In the genomic region with DNA sequence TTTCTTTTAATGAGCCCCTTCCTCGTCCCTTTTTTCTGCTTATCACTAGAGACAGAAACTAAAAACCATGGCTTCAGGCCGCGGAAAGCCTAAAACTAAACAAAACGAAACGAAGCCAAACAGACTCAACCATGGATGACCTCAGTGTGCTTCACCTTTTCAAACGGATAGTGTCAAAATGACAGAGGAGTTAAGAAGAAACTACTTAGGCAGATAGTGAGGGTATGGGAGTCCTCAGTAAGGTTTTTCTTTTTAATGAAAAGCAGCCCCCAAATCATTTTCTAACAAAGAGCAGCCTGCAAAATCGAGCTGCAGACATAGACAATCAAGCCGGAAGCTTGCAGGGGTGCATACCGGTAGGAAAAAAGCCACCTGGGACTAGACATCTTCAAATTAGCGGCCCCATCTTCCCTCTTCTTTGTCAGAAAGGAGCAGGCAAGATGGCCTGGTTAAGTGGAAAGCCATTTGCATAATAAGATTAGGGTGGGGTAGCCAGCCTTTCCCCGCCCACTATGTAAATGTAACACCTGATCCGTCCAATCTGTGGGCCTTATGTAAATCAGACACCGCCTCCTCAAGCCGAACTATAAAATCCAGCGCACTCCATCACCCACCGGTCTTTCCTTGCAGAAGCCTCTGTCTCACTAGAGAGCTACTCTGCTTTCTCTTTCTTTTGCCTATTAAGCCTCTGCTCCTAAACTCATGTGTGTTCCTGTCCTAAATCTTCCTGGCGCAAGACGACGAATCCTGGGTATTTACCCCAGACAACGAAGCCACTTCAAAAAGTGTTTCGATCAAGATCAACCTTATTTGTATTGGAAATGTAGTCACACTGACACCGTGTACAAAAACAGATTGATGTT, we compare ENCODE assay signal across 1 cellular context.
TF ChIP-seq lines count a peak whose summit lies in the region.

No MANE protein-coding gene starts in this region.

TF ChIP-seq in K562, 482 proteins besides CTCF, POLR2A, EP300 and RAD21 (continued from another document and continues in another):
- TF ChIP-seq, protein P1, sequence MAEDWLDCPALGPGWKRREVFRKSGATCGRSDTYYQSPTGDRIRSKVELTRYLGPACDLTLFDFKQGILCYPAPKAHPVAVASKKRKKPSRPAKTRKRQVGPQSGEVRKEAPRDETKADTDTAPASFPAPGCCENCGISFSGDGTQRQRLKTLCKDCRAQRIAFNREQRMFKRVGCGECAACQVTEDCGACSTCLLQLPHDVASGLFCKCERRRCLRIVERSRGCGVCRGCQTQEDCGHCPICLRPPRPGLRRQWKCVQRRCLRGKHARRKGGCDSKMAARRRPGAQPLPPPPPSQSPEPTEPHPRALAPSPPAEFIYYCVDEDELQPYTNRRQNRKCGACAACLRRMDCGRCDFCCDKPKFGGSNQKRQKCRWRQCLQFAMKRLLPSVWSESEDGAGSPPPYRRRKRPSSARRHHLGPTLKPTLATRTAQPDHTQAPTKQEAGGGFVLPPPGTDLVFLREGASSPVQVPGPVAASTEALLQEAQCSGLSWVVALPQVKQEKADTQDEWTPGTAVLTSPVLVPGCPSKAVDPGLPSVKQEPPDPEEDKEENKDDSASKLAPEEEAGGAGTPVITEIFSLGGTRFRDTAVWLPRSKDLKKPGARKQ (CRISPR knock-in tag; IDR thresholded peaks at IDR 0.05), result peak; percentile 83; the same call in 1 of the 2 replicates
- TF ChIP-seq STAT5A (IDR thresholded peaks at IDR 0.05; ENCODE audit: borderline replicate concordance, low read length) (no peak), RBBP5 (IDR thresholded peaks at IDR 0.05; ENCODE audit: borderline replicate concordance, insufficient read depth, low read length, poor library complexity, severe bottlenecking) (no peak), CSDE1 (IDR thresholded peaks at IDR 0.05) (peak in 1 of 2 experiments; percentile 18; a peak in 1 of 4 replicates), THRAP3 (IDR thresholded peaks at IDR 0.05; ENCODE audit: borderline replicate concordance) (0 out of 2 replicates have a peak, but pooled peaks have one; percentile 31), GTF2E2 (tag; IDR thresholded peaks at IDR 0.05) (peak; percentile 82), BRD4 (IDR thresholded peaks at IDR 0.05) (no peak), TARDBP (IDR thresholded peaks at IDR 0.05) (0 out of 2 replicates have a peak, but pooled peaks have one; percentile 35), TEAD4 (IDR thresholded peaks at IDR 0.05; ENCODE audit: low read length) (0 out of 2 replicates have a peak, but pooled peaks have one; percentile 21), TEAD4 (CRISPR knock-in tag; IDR thresholded peaks at IDR 0.05; ENCODE audit: borderline replicate concordance) (no peak), GTF2A2 (tag; IDR thresholded peaks at IDR 0.05) (peak; percentile 84; the same call in 1 of the 2 replicates), ZNF316 (IDR thresholded peaks at IDR 0.05) (peak; percentile 61), TAF7 (tag; IDR thresholded peaks at IDR 0.05) (peak; percentile 87), MEF2D (tag; conservative IDR thresholded peaks at IDR 0.05; ENCODE audit: low read depth) (no peak), ZNF121 (CRISPR knock-in tag; conservative IDR thresholded peaks at IDR 0.05) (no peak), POLR2AphosphoS5 (IDR thresholded peaks at IDR 0.05; ENCODE audit: control insufficient read depth, insufficient read depth, low read depth, low read length) (peak; percentile 66; the same call in 1 of the 2 replicates), CEBPB (tag; IDR thresholded peaks at IDR 0.05) (no peak), HNRNPH1 (optimal IDR thresholded peaks at IDR 0.05; ENCODE audit: low read depth, low read length) (no peak), JUND (IDR thresholded peaks at IDR 0.05; ENCODE audit: borderline replicate concordance, low read depth, low read length) (peak; percentile 1; the same call in 1 of the 2 replicates), JUND (tag; IDR thresholded peaks at IDR 0.05; ENCODE audit: borderline replicate concordance, low read depth, low read length) (no peak; the same call in 2 of the 3 replicates), NONO (IDR thresholded peaks at IDR 0.05; ENCODE audit: low read depth in 2 of 2, low read length in 1 of 2) (peak; percentile 31 to 35; a peak in 1 of 4 replicates), SMAD1 (IDR thresholded peaks at IDR 0.05; ENCODE audit: low read depth, low read length, partially characterized antibody) (peak; percentile 40), PHF21A (IDR thresholded peaks at IDR 0.05; ENCODE audit: borderline replicate concordance, low read depth) (no peak), ARID1B (IDR thresholded peaks at IDR 0.05) (peak; percentile 28), TAF9B (IDR thresholded peaks at IDR 0.05; ENCODE audit: partially characterized antibody) (peak; percentile 47), BDP1 (IDR thresholded peaks at IDR 0.05; ENCODE audit: insufficient read depth, insufficient read length) (no peak), RBM22 (IDR thresholded peaks at IDR 0.05; ENCODE audit: low read depth, low read length, poor library complexity, severe bottlenecking) (no peak), YY1 (IDR thresholded peaks at IDR 0.05; ENCODE audit: borderline replicate concordance in 1 of 3, control insufficient read depth in 1 of 3, extremely low read depth in 1 of 3, insufficient read depth in 3 of 3, insufficient read length in 1 of 3, insufficient replicate concordance in 2 of 3, low read depth in 1 of 3, low read length in 2 of 3) (peak in 1 of 3 experiments; percentile 77), ZNF589 (CRISPR knock-in tag; IDR thresholded peaks at IDR 0.05; ENCODE audit: low read depth) (peak; percentile 51; the same call in 1 of the 2 replicates), PURB (CRISPR knock-in tag; IDR thresholded peaks at IDR 0.05; ENCODE audit: low read depth) (no peak), OTX1 (CRISPR knock-in tag; IDR thresholded peaks at IDR 0.05) (0 out of 2 replicates have a peak, but pooled peaks have one; percentile 27), MAFF (IDR thresholded peaks at IDR 0.05; ENCODE audit: low read length) (no peak)
- TF ChIP-seq, protein P2, sequence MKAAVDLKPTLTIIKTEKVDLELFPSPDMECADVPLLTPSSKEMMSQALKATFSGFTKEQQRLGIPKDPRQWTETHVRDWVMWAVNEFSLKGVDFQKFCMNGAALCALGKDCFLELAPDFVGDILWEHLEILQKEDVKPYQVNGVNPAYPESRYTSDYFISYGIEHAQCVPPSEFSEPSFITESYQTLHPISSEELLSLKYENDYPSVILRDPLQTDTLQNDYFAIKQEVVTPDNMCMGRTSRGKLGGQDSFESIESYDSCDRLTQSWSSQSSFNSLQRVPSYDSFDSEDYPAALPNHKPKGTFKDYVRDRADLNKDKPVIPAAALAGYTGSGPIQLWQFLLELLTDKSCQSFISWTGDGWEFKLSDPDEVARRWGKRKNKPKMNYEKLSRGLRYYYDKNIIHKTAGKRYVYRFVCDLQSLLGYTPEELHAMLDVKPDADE (conservative IDR thresholded peaks at IDR 0.05; ENCODE audit: control insufficient read depth, low read depth, low read length), result no peak
- TF ChIP-seq, protein P3, sequence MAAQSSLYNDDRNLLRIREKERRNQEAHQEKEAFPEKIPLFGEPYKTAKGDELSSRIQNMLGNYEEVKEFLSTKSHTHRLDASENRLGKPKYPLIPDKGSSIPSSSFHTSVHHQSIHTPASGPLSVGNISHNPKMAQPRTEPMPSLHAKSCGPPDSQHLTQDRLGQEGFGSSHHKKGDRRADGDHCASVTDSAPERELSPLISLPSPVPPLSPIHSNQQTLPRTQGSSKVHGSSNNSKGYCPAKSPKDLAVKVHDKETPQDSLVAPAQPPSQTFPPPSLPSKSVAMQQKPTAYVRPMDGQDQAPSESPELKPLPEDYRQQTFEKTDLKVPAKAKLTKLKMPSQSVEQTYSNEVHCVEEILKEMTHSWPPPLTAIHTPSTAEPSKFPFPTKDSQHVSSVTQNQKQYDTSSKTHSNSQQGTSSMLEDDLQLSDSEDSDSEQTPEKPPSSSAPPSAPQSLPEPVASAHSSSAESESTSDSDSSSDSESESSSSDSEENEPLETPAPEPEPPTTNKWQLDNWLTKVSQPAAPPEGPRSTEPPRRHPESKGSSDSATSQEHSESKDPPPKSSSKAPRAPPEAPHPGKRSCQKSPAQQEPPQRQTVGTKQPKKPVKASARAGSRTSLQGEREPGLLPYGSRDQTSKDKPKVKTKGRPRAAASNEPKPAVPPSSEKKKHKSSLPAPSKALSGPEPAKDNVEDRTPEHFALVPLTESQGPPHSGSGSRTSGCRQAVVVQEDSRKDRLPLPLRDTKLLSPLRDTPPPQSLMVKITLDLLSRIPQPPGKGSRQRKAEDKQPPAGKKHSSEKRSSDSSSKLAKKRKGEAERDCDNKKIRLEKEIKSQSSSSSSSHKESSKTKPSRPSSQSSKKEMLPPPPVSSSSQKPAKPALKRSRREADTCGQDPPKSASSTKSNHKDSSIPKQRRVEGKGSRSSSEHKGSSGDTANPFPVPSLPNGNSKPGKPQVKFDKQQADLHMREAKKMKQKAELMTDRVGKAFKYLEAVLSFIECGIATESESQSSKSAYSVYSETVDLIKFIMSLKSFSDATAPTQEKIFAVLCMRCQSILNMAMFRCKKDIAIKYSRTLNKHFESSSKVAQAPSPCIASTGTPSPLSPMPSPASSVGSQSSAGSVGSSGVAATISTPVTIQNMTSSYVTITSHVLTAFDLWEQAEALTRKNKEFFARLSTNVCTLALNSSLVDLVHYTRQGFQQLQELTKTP (IDR thresholded peaks at IDR 0.05; ENCODE audit: low read depth in 1 of 2, partially characterized antibody in 2 of 2), result peak in 1 of 2 experiments; percentile 35
- TF ChIP-seq, protein P4, sequence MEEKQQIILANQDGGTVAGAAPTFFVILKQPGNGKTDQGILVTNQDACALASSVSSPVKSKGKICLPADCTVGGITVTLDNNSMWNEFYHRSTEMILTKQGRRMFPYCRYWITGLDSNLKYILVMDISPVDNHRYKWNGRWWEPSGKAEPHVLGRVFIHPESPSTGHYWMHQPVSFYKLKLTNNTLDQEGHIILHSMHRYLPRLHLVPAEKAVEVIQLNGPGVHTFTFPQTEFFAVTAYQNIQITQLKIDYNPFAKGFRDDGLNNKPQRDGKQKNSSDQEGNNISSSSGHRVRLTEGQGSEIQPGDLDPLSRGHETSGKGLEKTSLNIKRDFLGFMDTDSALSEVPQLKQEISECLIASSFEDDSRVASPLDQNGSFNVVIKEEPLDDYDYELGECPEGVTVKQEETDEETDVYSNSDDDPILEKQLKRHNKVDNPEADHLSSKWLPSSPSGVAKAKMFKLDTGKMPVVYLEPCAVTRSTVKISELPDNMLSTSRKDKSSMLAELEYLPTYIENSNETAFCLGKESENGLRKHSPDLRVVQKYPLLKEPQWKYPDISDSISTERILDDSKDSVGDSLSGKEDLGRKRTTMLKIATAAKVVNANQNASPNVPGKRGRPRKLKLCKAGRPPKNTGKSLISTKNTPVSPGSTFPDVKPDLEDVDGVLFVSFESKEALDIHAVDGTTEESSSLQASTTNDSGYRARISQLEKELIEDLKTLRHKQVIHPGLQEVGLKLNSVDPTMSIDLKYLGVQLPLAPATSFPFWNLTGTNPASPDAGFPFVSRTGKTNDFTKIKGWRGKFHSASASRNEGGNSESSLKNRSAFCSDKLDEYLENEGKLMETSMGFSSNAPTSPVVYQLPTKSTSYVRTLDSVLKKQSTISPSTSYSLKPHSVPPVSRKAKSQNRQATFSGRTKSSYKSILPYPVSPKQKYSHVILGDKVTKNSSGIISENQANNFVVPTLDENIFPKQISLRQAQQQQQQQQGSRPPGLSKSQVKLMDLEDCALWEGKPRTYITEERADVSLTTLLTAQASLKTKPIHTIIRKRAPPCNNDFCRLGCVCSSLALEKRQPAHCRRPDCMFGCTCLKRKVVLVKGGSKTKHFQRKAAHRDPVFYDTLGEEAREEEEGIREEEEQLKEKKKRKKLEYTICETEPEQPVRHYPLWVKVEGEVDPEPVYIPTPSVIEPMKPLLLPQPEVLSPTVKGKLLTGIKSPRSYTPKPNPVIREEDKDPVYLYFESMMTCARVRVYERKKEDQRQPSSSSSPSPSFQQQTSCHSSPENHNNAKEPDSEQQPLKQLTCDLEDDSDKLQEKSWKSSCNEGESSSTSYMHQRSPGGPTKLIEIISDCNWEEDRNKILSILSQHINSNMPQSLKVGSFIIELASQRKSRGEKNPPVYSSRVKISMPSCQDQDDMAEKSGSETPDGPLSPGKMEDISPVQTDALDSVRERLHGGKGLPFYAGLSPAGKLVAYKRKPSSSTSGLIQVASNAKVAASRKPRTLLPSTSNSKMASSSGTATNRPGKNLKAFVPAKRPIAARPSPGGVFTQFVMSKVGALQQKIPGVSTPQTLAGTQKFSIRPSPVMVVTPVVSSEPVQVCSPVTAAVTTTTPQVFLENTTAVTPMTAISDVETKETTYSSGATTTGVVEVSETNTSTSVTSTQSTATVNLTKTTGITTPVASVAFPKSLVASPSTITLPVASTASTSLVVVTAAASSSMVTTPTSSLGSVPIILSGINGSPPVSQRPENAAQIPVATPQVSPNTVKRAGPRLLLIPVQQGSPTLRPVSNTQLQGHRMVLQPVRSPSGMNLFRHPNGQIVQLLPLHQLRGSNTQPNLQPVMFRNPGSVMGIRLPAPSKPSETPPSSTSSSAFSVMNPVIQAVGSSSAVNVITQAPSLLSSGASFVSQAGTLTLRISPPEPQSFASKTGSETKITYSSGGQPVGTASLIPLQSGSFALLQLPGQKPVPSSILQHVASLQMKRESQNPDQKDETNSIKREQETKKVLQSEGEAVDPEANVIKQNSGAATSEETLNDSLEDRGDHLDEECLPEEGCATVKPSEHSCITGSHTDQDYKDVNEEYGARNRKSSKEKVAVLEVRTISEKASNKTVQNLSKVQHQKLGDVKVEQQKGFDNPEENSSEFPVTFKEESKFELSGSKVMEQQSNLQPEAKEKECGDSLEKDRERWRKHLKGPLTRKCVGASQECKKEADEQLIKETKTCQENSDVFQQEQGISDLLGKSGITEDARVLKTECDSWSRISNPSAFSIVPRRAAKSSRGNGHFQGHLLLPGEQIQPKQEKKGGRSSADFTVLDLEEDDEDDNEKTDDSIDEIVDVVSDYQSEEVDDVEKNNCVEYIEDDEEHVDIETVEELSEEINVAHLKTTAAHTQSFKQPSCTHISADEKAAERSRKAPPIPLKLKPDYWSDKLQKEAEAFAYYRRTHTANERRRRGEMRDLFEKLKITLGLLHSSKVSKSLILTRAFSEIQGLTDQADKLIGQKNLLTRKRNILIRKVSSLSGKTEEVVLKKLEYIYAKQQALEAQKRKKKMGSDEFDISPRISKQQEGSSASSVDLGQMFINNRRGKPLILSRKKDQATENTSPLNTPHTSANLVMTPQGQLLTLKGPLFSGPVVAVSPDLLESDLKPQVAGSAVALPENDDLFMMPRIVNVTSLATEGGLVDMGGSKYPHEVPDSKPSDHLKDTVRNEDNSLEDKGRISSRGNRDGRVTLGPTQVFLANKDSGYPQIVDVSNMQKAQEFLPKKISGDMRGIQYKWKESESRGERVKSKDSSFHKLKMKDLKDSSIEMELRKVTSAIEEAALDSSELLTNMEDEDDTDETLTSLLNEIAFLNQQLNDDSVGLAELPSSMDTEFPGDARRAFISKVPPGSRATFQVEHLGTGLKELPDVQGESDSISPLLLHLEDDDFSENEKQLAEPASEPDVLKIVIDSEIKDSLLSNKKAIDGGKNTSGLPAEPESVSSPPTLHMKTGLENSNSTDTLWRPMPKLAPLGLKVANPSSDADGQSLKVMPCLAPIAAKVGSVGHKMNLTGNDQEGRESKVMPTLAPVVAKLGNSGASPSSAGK (IDR thresholded peaks at IDR 0.05), result peak; percentile 55
